ENCODE assay signal across 20 cellular contexts in the genomic region with DNA sequence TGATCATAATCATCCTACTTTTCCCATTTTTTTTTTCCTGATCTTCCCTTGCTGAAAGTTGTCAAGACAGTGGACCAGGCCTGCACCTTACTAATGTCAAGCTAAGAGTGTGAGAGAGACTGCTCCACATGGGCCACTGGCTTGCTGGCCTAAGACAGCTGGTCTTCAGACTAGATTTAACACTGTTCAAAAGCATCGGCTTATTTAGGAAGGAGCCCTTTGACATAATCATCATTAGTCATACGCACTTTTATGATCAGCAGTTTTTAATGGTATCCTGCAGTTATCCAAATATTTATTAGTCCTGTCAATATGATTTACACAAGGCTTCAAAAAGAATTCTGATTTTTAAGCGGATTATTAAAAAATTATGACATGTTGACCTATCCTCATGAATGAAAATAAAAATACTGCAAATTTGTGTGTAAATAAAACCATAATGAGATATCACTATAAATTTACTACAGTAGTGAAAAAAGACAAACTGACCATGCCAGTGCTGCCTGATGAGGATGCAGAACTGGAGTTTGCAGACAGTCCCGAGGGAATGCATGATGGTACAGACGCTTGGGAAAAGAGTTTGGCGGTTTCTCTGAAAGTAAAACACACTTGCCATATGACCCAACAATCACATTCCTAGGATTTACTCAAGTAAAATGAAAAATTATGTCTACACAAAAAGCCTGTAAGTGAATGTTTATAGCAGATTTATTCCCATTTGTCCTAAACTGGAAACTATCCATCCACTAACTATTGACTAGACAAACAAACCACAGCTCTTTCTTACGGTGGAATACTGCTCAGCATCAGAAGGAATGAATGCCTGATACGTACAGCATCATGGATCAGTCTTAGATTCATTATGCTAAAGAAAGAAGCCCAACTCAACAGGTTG.
"Had no signal": no experiment of that assay in that cellular context is flagged by ENCODE, and none has a peak within 500 bp of the region (broad histone marks: within the 10 kb centered on the region; RNA-seq: fewer than 3 reads in every experiment).

No MANE protein-coding gene starts in this region.

- H3K4me2 ChIP-seq: hepatocyte had no signal

- H3K27me3 ChIP-seq: dorsolateral prefrontal cortex, foreskin keratinocyte, hepatocyte, right lobe of liver, spleen, tibial artery, upper lobe of left lung, uterus had no signal

- H2AFZ ChIP-seq: hepatocyte had no signal

- H3K4me1 ChIP-seq: spleen, upper lobe of left lung, uterus had no signal

- DNase-seq: dorsolateral prefrontal cortex; effector CD8-positive, alpha-beta T cell; foreskin keratinocyte; kidney; left colon; naive thymus-derived CD4-positive, alpha-beta T cell; nephron progenitor cell; psoas muscle; retina; right lobe of liver; spleen; stimulated activated CD4-positive, alpha-beta T cell treated with anti-CD3 and anti-CD28 coated beads, Interleukin-15, amount 100 ng/mL, for 24 hours; stimulated activated CD4-positive, alpha-beta T cell treated with anti-CD3 and anti-CD28 coated beads, Interleukin-1b, Interleukin-23, amount 100 ng/mL, for 48 hours; stimulated activated CD4-positive, alpha-beta T cell treated with anti-CD3 and anti-CD28 coated beads, Interleukin-4, amount 100 ng/mL, for 24 hours; tibial artery; upper lobe of left lung; uterus had no signal

- H3K27ac ChIP-seq: coronary artery, dorsolateral prefrontal cortex, foreskin keratinocyte, hepatocyte, psoas muscle, right lobe of liver, spleen, tibial artery, upper lobe of left lung, uterus had no signal

- ATAC-seq: esophagus mucosa; foreskin keratinocyte; left colon; naive thymus-derived CD4-positive, alpha-beta T cell; psoas muscle; right lobe of liver had no signal

- H3K79me2 ChIP-seq: hepatocyte had no signal

- H3K36me3 ChIP-seq: right lobe of liver, spleen, tibial artery, upper lobe of left lung, uterus had no signal

- H3K4me3 ChIP-seq: coronary artery, dorsolateral prefrontal cortex, hepatocyte, psoas muscle, right lobe of liver, spleen, tibial artery, upper lobe of left lung, uterus had no signal

- H3K9me3 ChIP-seq: psoas muscle, right lobe of liver, spleen, tibial artery, upper lobe of left lung, uterus had no signal
